ENCODE assay signal across 33 cellular contexts in genomic region chr2:177593448-177593847, GRCh38.
"Had no signal": no experiment of that assay in that cellular context is flagged by ENCODE, and none has a peak within 500 bp of the region (broad histone marks: within the 10 kb centered on the region; RNA-seq: fewer than 3 reads in every experiment).

No MANE protein-coding gene starts in this region.

- H3K4me3 ChIP-seq: ascending aorta, cardiac muscle cell, MG63, Peyer's patch had no signal

- H3K4me1 Mint-ChIP-seq: activated naive CD4-positive, alpha-beta T cell treated with anti-CD3 and anti-CD28 coated beads, Interleukin-2, amount 50 U/mL, for 24 hours; central memory CD8-positive, alpha-beta T cell; T-cell; T-helper 17 cell had no signal

- ATAC-seq: activated CD8-positive, alpha-beta T cell treated with anti-CD3 and anti-CD28 coated beads for 36 hours; PC-3; SK-N-SH treated with all-trans-retinoic acid at 6 μM for 48 hours; T-cell; T-helper 17 cell had no signal

- H3K9me3 ChIP-seq: ascending aorta, MG63, Peyer's patch had no signal

- DNase-seq: activated CD4-positive, alpha-beta T cell treated with anti-CD3 and anti-CD28 coated beads, Interleukin-2, amount 10 ng/mL, durations not matched to agents 24 days and 14 days; activated CD4-positive, alpha-beta T cell treated with anti-CD3 and anti-CD28 coated beads, Interleukin-2, amount 50 U/mL, for 4 hours; activated gamma-delta T cell; activated naive CD4-positive, alpha-beta T cell treated with Interleukin-2 at 50 U/mL for 16 hours; activated naive CD8-positive, alpha-beta T cell treated with anti-CD3 and anti-CD28 coated beads, Interleukin-2, amount 10 ng/mL, durations not matched to agents 7 days and 5 days; activated T-cell treated with anti-CD3 and anti-CD28 coated beads, Interleukin-2, amount 50 U/mL, for 24 hours; amygdala; Kasumi-1; KG1; MG63; NCI-H1048; NCI-H1105 treated with DMSO at 0.1 percent for 48 hours; NCI-H1436; NCI-H1694; NCI-H1930; NCI-H2171; NCI-H510A; NCI-H526; NCI-H748 treated with DMSO at 0.1 percent for 48 hours; NK-92 treated with Interleukin-12 subunit alpha and Interleukin-12 subunit beta, amount 100 ng/mL, for 24 hours; PC-3; Peyer's patch; RPMI8226; SIG-M5; T-cell; T-helper 17 cell had no signal

- H3K9me3 Mint-ChIP-seq: activated CD4-positive, alpha-beta T cell treated with anti-CD3 and anti-CD28 coated beads, Interleukin-2, amount 10 ng/mL, durations not matched to agents 24 days and 14 days; activated CD8-positive, alpha-beta T cell treated with anti-CD3 and anti-CD28 coated beads for 36 hours; activated naive CD4-positive, alpha-beta T cell treated with anti-CD3 and anti-CD28 coated beads, Interleukin-2, amount 50 U/mL, for 24 hours; activated naive CD8-positive, alpha-beta T cell treated with anti-CD3 and anti-CD28 coated beads, Interleukin-2, amount 10 ng/mL, durations not matched to agents 7 days and 5 days; activated T-cell treated with anti-CD3 and anti-CD28 coated beads, Interleukin-2, amount 50 U/mL, for 24 hours; activated T-helper 2 cell treated with anti-CD3 and anti-CD28 coated beads, Interferon-gamma antibody, Interleukin-2, Interleukin-4, amounts not matched to agents 10 μg/mL and 5 μg/mL and 100 μg/mL, durations not matched to agents 14 hours and 24 hours and 36 hours; central memory CD8-positive, alpha-beta T cell; T-cell had no signal

- H3K36me3 ChIP-seq: ascending aorta, cardiac muscle cell, MG63, Peyer's patch had no signal

- H3K27ac Mint-ChIP-seq: activated CD4-positive, alpha-beta T cell treated with anti-CD3 and anti-CD28 coated beads, Interleukin-2, amount 10 ng/mL, durations not matched to agents 24 days and 14 days; activated CD8-positive, alpha-beta T cell treated with anti-CD3 and anti-CD28 coated beads for 36 hours; activated naive CD4-positive, alpha-beta T cell treated with anti-CD3 and anti-CD28 coated beads, Interleukin-2, amount 50 U/mL, for 24 hours; activated T-cell treated with anti-CD3 and anti-CD28 coated beads, Interleukin-2, amount 50 U/mL, for 24 hours; activated T-helper 2 cell treated with anti-CD3 and anti-CD28 coated beads, Interferon-gamma antibody, Interleukin-2, Interleukin-4, amounts not matched to agents 10 μg/mL and 5 μg/mL and 100 μg/mL, durations not matched to agents 14 hours and 24 hours and 36 hours; T-cell; T-helper 17 cell had no signal

- H3K4me3 Mint-ChIP-seq: activated CD4-positive, alpha-beta T cell treated with anti-CD3 and anti-CD28 coated beads, Interleukin-2, amount 10 ng/mL, durations not matched to agents 24 days and 14 days; activated CD8-positive, alpha-beta T cell treated with anti-CD3 and anti-CD28 coated beads for 36 hours; activated naive CD4-positive, alpha-beta T cell treated with anti-CD3 and anti-CD28 coated beads, Interleukin-2, amount 50 U/mL, for 24 hours; activated naive CD8-positive, alpha-beta T cell treated with anti-CD3 and anti-CD28 coated beads, Interleukin-2, amount 10 ng/mL, durations not matched to agents 7 days and 5 days; activated T-cell treated with anti-CD3 and anti-CD28 coated beads, Interleukin-2, amount 50 U/mL, for 24 hours; central memory CD8-positive, alpha-beta T cell; T-cell; T-helper 17 cell had no signal

- H3K36me3 Mint-ChIP-seq: activated naive CD4-positive, alpha-beta T cell treated with anti-CD3 and anti-CD28 coated beads, Interleukin-2, amount 50 U/mL, for 24 hours; activated naive CD8-positive, alpha-beta T cell treated with anti-CD3 and anti-CD28 coated beads, Interleukin-2, amount 10 ng/mL, durations not matched to agents 7 days and 5 days; T-cell had no signal

- H3K27ac ChIP-seq: ascending aorta, cardiac muscle cell, Peyer's patch had no signal

- H3K27me3 ChIP-seq: ascending aorta, cardiac muscle cell, Peyer's patch had no signal
